ENCODE assay signal across 2 cellular contexts in the genomic region with DNA sequence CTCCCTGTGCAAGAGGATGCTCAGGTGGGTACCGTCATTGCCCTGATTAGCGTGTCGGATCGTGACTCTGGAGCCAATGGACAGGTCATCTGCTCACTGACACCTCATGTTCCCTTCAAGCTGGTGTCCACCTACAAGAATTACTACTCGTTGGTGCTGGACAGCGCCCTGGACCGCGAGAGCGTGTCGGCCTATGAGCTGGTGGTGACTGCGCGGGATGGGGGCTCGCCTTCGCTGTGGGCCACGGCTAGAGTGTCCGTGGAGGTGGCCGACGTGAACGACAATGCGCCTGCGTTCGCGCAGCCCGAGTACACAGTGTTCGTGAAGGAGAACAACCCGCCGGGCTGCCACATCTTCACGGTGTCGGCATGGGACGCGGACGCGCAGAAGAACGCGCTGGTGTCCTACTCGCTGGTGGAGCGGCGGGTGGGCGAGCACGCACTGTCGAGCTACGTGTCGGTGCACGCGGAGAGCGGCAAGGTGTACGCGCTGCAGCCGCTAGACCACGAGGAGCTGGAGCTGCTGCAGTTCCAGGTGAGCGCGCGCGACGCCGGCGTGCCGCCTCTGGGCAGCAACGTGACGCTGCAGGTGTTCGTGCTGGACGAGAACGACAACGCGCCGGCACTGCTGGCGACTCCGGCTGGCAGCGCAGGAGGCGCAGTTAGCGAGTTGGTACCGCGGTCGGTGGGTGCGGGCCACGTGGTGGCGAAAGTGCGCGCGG.
TF ChIP-seq lines count a peak whose summit lies in the region.

No MANE protein-coding gene starts in this region.

TF ChIP-seq in HCT116, 20 proteins besides CTCF, POLR2A, EP300 and RAD21:
- TF ChIP-seq, protein P1, sequence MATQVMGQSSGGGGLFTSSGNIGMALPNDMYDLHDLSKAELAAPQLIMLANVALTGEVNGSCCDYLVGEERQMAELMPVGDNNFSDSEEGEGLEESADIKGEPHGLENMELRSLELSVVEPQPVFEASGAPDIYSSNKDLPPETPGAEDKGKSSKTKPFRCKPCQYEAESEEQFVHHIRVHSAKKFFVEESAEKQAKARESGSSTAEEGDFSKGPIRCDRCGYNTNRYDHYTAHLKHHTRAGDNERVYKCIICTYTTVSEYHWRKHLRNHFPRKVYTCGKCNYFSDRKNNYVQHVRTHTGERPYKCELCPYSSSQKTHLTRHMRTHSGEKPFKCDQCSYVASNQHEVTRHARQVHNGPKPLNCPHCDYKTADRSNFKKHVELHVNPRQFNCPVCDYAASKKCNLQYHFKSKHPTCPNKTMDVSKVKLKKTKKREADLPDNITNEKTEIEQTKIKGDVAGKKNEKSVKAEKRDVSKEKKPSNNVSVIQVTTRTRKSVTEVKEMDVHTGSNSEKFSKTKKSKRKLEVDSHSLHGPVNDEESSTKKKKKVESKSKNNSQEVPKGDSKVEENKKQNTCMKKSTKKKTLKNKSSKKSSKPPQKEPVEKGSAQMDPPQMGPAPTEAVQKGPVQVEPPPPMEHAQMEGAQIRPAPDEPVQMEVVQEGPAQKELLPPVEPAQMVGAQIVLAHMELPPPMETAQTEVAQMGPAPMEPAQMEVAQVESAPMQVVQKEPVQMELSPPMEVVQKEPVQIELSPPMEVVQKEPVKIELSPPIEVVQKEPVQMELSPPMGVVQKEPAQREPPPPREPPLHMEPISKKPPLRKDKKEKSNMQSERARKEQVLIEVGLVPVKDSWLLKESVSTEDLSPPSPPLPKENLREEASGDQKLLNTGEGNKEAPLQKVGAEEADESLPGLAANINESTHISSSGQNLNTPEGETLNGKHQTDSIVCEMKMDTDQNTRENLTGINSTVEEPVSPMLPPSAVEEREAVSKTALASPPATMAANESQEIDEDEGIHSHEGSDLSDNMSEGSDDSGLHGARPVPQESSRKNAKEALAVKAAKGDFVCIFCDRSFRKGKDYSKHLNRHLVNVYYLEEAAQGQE (IDR thresholded peaks at IDR 0.05; ENCODE audit: low read depth), result peak; percentile 16; the same call in 1 of the 2 replicates

TF ChIP-seq in WTC11, 78 proteins besides CTCF, POLR2A, EP300 and RAD21:
- TF ChIP-seq ESRRA (CRISPR knock-in tag; IDR thresholded peaks at IDR 0.05; ENCODE audit: borderline replicate concordance) (0 out of 2 replicates have a peak, but pooled peaks have one; percentile 44), JUN (CRISPR knock-in tag; IDR thresholded peaks at IDR 0.05) (0 out of 2 replicates have a peak, but pooled peaks have one; percentile 30)
- TF ChIP-seq, protein P2, sequence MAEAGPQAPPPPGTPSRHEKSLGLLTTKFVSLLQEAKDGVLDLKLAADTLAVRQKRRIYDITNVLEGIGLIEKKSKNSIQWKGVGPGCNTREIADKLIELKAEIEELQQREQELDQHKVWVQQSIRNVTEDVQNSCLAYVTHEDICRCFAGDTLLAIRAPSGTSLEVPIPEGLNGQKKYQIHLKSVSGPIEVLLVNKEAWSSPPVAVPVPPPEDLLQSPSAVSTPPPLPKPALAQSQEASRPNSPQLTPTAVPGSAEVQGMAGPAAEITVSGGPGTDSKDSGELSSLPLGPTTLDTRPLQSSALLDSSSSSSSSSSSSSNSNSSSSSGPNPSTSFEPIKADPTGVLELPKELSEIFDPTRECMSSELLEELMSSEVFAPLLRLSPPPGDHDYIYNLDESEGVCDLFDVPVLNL (CRISPR knock-in tag; IDR thresholded peaks at IDR 0.05; ENCODE audit: borderline replicate concordance, low read depth), result 0 out of 2 replicates have a peak, but pooled peaks have one; percentile 49
TF ChIP-seq in WTC11: peak in this region for 3; not testable (repeated sequence) for 75.
